ENCODE assay signal across 9 cellular contexts in the genomic region with DNA sequence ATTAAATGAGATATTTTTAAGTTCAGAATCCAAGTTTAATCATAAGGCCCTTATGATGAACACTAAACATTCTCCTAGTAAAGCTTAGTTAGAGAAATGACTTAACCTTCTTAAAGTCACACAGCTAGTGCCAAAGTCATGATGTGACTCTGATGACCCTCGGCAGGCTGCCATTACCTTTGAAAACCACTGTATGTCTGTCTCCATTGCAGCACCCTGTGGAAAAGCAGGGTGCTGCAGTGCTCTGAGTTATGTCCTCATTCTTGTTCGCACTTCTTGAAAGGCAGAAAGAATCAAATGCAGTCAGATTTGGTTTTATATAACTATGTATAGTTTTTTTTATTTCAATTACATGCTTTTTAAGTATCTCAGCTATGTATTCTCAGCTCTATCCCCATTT.
DNase-seq lines count a peak whose midpoint lies in the region; ATAC-seq and TF ChIP-seq lines count a peak whose summit lies in the region.
"Had no signal": no experiment of that assay in that cellular context is flagged by ENCODE, and none has a peak within 500 bp of the region (broad histone marks: within the 10 kb centered on the region; RNA-seq: fewer than 3 reads in every experiment).

No MANE protein-coding gene starts in this region.

- no peaks in the 10 kb centered on the region for H4K20me1 ChIP-seq in OCI-LY3 (ENCODE audit: insufficient read depth, low read length)

- peak; percentile 38 for DNase-seq in D341Med (ENCODE audit: low spot score)
- DNase-seq in foreskin keratinocyte: no peak
- DNase-seq in GDM1 (lab: John Stamatoyannopoulos, UW): no peak
- DNase-seq in central memory CD4-positive, alpha-beta T cell: no peak
- DNase-seq in amniotic stem cell (lab: John Stamatoyannopoulos, UW): no peak
- DNase-seq: tibial artery had no signal

- H3K36me3 ChIP-seq in OCI-LY3 (replicated peaks; ENCODE audit: low read depth, low read length): peaks cover 3% of the 10 kb centered on the region

- peak overlapping the region; percentile 36; the same call in 1 of the 2 replicates for H3K4me2 ChIP-seq in OCI-LY3 (ENCODE audit: low read length)

- no peak overlapping the region for H3K9ac ChIP-seq in OCI-LY3 (ENCODE audit: low read length)

- no peaks in the 10 kb centered on the region for H3K27me3 ChIP-seq in OCI-LY3 (ENCODE audit: low read depth, low read length)
- H3K27me3 ChIP-seq in foreskin keratinocyte: no peaks in the 10 kb centered on the region
- H3K27me3 ChIP-seq: tibial artery had no signal

- H3K4me1 ChIP-seq in OCI-LY3 (ENCODE audit: low read length): peaks cover 32% of the 10 kb centered on the region
- no peaks in the 10 kb centered on the region for H3K4me1 ChIP-seq in foreskin keratinocyte
- H3K4me1 ChIP-seq: tibial artery had no signal

- TF ChIP-seq CTCF in OCI-LY3 (IDR thresholded peaks at IDR 0.05; ENCODE audit: low read depth, low read length) (peak; percentile 59), foreskin keratinocyte (conservative IDR thresholded peaks at IDR 0.05) (peak; percentile 45)

- H2AFZ ChIP-seq in OCI-LY3 (ENCODE audit: low read depth, low read length): no peak overlapping the region

- no peak overlapping the region for H3K4me3 ChIP-seq in OCI-LY3 (ENCODE audit: low read length)
- H3K4me3 ChIP-seq: tibial artery had no signal

- H3K27ac ChIP-seq in OCI-LY3 (ENCODE audit: low read length): no peak overlapping the region
- no peak overlapping the region for H3K27ac ChIP-seq in foreskin keratinocyte
- H3K27ac ChIP-seq: tibial artery had no signal

- no peaks in the 10 kb centered on the region for H3K9me3 ChIP-seq in OCI-LY3 (ENCODE audit: insufficient read depth, low read length)
- H3K9me3 ChIP-seq: tibial artery had no signal

- H3K79me2 ChIP-seq in OCI-LY3 (ENCODE audit: low read length): no peaks in the 10 kb centered on the region

- ATAC-seq in GM19463 (IDR thresholded peaks at IDR 0.05; ENCODE audit: unreplicated experiment) (peak; percentile 35), foreskin keratinocyte (peak; percentile 49), HG03135 (IDR thresholded peaks at IDR 0.05; ENCODE audit: unreplicated experiment) (no peak)
